Comparison of ENCODE assay signal across 16 cellular contexts in genomic region chr2:49928541-49928940, GRCh38.
A peak's percentile ranks its signal among the peaks of the same experiment; 100 is the strongest.
DNase-seq lines count a peak whose midpoint lies in the region; TF ChIP-seq lines count a peak whose summit lies in the region.
"Had no signal": no experiment of that assay in that cellular context is flagged by ENCODE, and none has a peak within 500 bp of the region (broad histone marks: within the 10 kb centered on the region; RNA-seq: fewer than 3 reads in every experiment).

No MANE protein-coding gene starts in this region.

- H3K36me3 ChIP-seq in vagina = no peaks in the 10 kb centered on the region
- H3K36me3 ChIP-seq: BLaER1 treated with 17β-estradiol and CSF1 and Interleukin-3, amounts not matched to agents 10 nM and 100 nM had no signal

- H3K27me3 Mint-ChIP-seq in type B pancreatic cell = no peaks in the 10 kb centered on the region
- H3K27me3 Mint-ChIP-seq: B cell had no signal

- H3K27ac ChIP-seq in vagina = no peak overlapping the region
- H3K27ac ChIP-seq: BLaER1 treated with 17β-estradiol and CSF1 and Interleukin-3, amounts not matched to agents 10 nM and 100 nM; HL-60 had no signal

- peak overlapping the region; percentile 72 for H3K27ac Mint-ChIP-seq in type B pancreatic cell
- H3K27ac Mint-ChIP-seq: B cell; CD8-positive, alpha-beta T cell; GM23338 had no signal

- H3K9me3 ChIP-seq in vagina = no peaks in the 10 kb centered on the region
- H3K9me3 ChIP-seq: BLaER1 treated with 17β-estradiol and CSF1 and Interleukin-3, amounts not matched to agents 10 nM and 100 nM had no signal

- intact Hi-C loops in vagina (cut with DNase I) = no loop called here

- peaks cover 5% of the 10 kb centered on the region for H3K9me3 Mint-ChIP-seq in type B pancreatic cell
- H3K9me3 Mint-ChIP-seq: GM23338 had no signal

- no peak for TF ChIP-seq POLR2A in vagina (IDR thresholded peaks at IDR 0.05)

- no peak overlapping the region for H3K4me3 ChIP-seq in vagina
- H3K4me3 ChIP-seq: BLaER1 treated with 17β-estradiol and CSF1 and Interleukin-3, amounts not matched to agents 10 nM and 100 nM; GM23338 had no signal

- H3K27me3 ChIP-seq in vagina = no peaks in the 10 kb centered on the region
- H3K27me3 ChIP-seq: BLaER1 treated with 17β-estradiol and CSF1 and Interleukin-3, amounts not matched to agents 10 nM and 100 nM had no signal

- TF ChIP-seq CTCF in type B pancreatic cell (conservative IDR thresholded peaks at IDR 0.05) (no peak), vagina (IDR thresholded peaks at IDR 0.05) (no peak)

- H3K4me1 ChIP-seq in vagina = no peaks in the 10 kb centered on the region
- H3K4me1 ChIP-seq: BLaER1 treated with 17β-estradiol and CSF1 and Interleukin-3, amounts not matched to agents 10 nM and 100 nM had no signal

- H3K36me3 Mint-ChIP-seq in type B pancreatic cell = no peaks in the 10 kb centered on the region
- H3K36me3 Mint-ChIP-seq: CD8-positive, alpha-beta T cell had no signal

- DNase-seq in HS-5 (ENCODE audit: low read depth) (peak; percentile 22), T1000 (lab: John Stamatoyannopoulos, UW) (peak; percentile 2), left kidney (ENCODE audit: low read depth, low spot score) (peak; percentile 5), type B pancreatic cell (ENCODE audit: extremely low spot score, unreplicated experiment) (no peak), middle frontal gyrus (ENCODE audit: extremely low spot score, low spot score) (no peak), vagina (ENCODE audit: extremely low spot score in 2 of 2) (no peak)
- no peak for DNase-seq in stimulated activated CD4-positive, alpha-beta T cell treated with anti-CD3 and anti-CD28 coated beads, Interleukin-2, amount 100 ng/mL, for 24 hours
- DNase-seq: Calu3; CD8-positive, alpha-beta T cell; DMS79 treated with DMSO at 0.1 percent for 48 hours; GF-D8; HCEC 1CT had no signal

- H3K4me3 Mint-ChIP-seq in type B pancreatic cell = peak overlapping the region; percentile 37
- H3K4me3 Mint-ChIP-seq: B cell; CD8-positive, alpha-beta T cell; GM23338 had no signal

- H3K4me1 Mint-ChIP-seq in type B pancreatic cell (ENCODE audit: unreplicated experiment) = peaks cover 19% of the 10 kb centered on the region
- H3K4me1 Mint-ChIP-seq: B cell had no signal

Comparison
In these comparisons a context has a peak if more than half of its experiments do, and no peak if none do; other contexts are left out.
1. DNase-seq: peak in HS-5 (single experiment), T1000 (single experiment) and left kidney (single experiment); none in type B pancreatic cell (single experiment), middle frontal gyrus (single experiment), stimulated activated CD4-positive, alpha-beta T cell treated with anti-CD3 and anti-CD28 coated beads, Interleukin-2, amount 100 ng/mL, for 24 hours (0 of 2) and vagina (0 of 2).